Comparison of ENCODE assay signal across 2 cellular contexts in genomic region chr7:138129551-138130165, GRCh38.
TF ChIP-seq lines count a peak whose summit lies in the region.

No MANE protein-coding gene starts in this region.

TF ChIP-seq in HEK293, 187 proteins besides CTCF, POLR2A, EP300 and RAD21:
- no peak for TF ChIP-seq SP7 (tag by site-specific recombination; IDR thresholded peaks at IDR 0.05)
- TF ChIP-seq ZNF585B (tag by site-specific recombination; IDR thresholded peaks at IDR 0.05): peak; percentile 71
TF ChIP-seq in HEK293: peak in this region for 1.

TF ChIP-seq in K562, 482 proteins besides CTCF, POLR2A, EP300 and RAD21:
- TF ChIP-seq ZNF316 (IDR thresholded peaks at IDR 0.05) (peak; percentile 55; the same call in 1 of the 2 replicates), MCM7 (IDR thresholded peaks at IDR 0.05) (no peak), PHB2 (IDR thresholded peaks at IDR 0.05; ENCODE audit: low read depth) (no peak), ZBTB7A (IDR thresholded peaks at IDR 0.05; ENCODE audit: borderline replicate concordance, control insufficient read depth, low read depth, low read length) (no peak)
